In the genomic region with DNA sequence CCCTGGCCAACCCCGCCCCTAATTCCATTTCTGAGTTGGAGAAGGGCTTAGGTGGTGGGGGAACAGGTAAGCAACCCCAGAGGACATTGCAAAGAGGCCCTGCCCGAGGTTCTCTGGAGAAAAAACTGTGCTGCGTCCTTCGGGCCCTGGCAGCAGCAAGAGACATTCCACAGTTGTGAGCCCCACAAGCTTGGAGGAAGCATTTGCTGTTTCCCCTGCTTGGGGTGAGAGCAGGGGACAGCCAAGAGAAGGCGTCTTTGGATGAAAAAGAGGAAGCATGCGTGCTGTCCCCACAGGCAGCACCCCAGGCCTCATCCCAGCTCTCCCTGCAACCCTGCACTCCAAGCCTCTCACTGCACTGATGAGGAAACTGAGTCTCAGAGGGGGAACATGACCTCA, we compare ENCODE assay signal across 1 cellular context.
TF ChIP-seq lines count a peak whose summit lies in the region.

No MANE protein-coding gene starts in this region.

TF ChIP-seq in A549, 52 proteins besides CTCF, POLR2A, EP300 and RAD21 (continued from another document):
- TF ChIP-seq MAZ (IDR thresholded peaks at IDR 0.05; ENCODE audit: borderline replicate concordance, low read depth, low read length) = no peak
- no peak for TF ChIP-seq NR3C1 (IDR thresholded peaks at IDR 0.05)
- no peak for TF ChIP-seq HOXA7 (CRISPR knock-in tag; IDR thresholded peaks at IDR 0.05)
- no peak for TF ChIP-seq HDAC2 (IDR thresholded peaks at IDR 0.05)
- no peak for TF ChIP-seq TFCP2L1 (CRISPR knock-in tag; IDR thresholded peaks at IDR 0.05)
- TF ChIP-seq CHD4 (IDR thresholded peaks at IDR 0.05; ENCODE audit: borderline replicate concordance) = no peak
- TF ChIP-seq SREBF2 (IDR thresholded peaks at IDR 0.05) = no peak
- no peak for TF ChIP-seq NPAS2 (CRISPR knock-in tag; IDR thresholded peaks at IDR 0.05; ENCODE audit: borderline replicate concordance)
- TF ChIP-seq SMC3 (IDR thresholded peaks at IDR 0.05) = no peak
- TF ChIP-seq CBX2 (IDR thresholded peaks at IDR 0.05; ENCODE audit: borderline replicate concordance, low read depth) = no peak
TF ChIP-seq in A549: peak in this region for 0.
